ENCODE assay signal across 26 cellular contexts in genomic region chr21:25341981-25342380, GRCh38.
"Had no signal": no experiment of that assay in that cellular context is flagged by ENCODE, and none has a peak within 500 bp of the region (broad histone marks: within the 10 kb centered on the region; RNA-seq: fewer than 3 reads in every experiment).

No MANE protein-coding gene starts in this region.

- H3K27ac Mint-ChIP-seq: dendritic cell treated with granulocyte-macrophage colony-stimulating factor and Interleukin-4, amounts not matched to agents 40 ng/mL and 50 ng/mL, for 4 days; effector memory CD8-positive, alpha-beta T cell; endodermal cell had no signal

- H3K9me3 Mint-ChIP-seq: dendritic cell treated with granulocyte-macrophage colony-stimulating factor and Interleukin-4, amounts not matched to agents 40 ng/mL and 50 ng/mL, for 4 days; endodermal cell had no signal

- H3K27me3 ChIP-seq: colonic mucosa, dorsolateral prefrontal cortex, esophagus muscularis mucosa, esophagus squamous epithelium, foreskin keratinocyte, gastrocnemius medialis, gastroesophageal sphincter, heart left ventricle, hepatocyte had no signal

- H2AFZ ChIP-seq: hepatocyte had no signal

- ATAC-seq: effector memory CD8-positive, alpha-beta T cell; esophagus mucosa; gastrocnemius medialis; gastroesophageal sphincter; heart left ventricle; heart right ventricle had no signal

- H3K4me1 ChIP-seq: colonic mucosa, esophagus muscularis mucosa, esophagus squamous epithelium, gastrocnemius medialis, gastroesophageal sphincter, heart left ventricle, heart right ventricle had no signal

- H3K27ac ChIP-seq: colonic mucosa, coronary artery, dorsolateral prefrontal cortex, epithelial cell of prostate, esophagus muscularis mucosa, esophagus squamous epithelium, foreskin keratinocyte, gastrocnemius medialis, gastroesophageal sphincter, heart left ventricle, heart right ventricle, hepatocyte had no signal

- H3K4me2 ChIP-seq: hepatocyte had no signal

- H3K9me3 ChIP-seq: colonic mucosa, esophagus muscularis mucosa, esophagus squamous epithelium, gastrocnemius medialis had no signal

- H3K36me3 ChIP-seq: colonic mucosa, esophagus muscularis mucosa, esophagus squamous epithelium, gastrocnemius medialis, gastroesophageal sphincter, heart left ventricle, heart right ventricle had no signal

- H3K4me3 ChIP-seq: colonic mucosa, coronary artery, dorsolateral prefrontal cortex, esophagus muscularis mucosa, esophagus squamous epithelium, gastrocnemius medialis, gastroesophageal sphincter, heart left ventricle, heart right ventricle, hepatocyte had no signal

- H3K4me3 Mint-ChIP-seq: dendritic cell treated with granulocyte-macrophage colony-stimulating factor and Interleukin-4, amounts not matched to agents 40 ng/mL and 50 ng/mL, for 4 days; effector memory CD8-positive, alpha-beta T cell; endodermal cell had no signal

- H3K27me3 Mint-ChIP-seq: dendritic cell treated with granulocyte-macrophage colony-stimulating factor and Interleukin-4, amounts not matched to agents 40 ng/mL and 50 ng/mL, for 4 days; effector memory CD8-positive, alpha-beta T cell had no signal

- DNase-seq: colonic mucosa; cortex of kidney; dermis blood vessel endothelial cell; dorsolateral prefrontal cortex; effector CD4-positive, alpha-beta T cell; effector CD8-positive, alpha-beta T cell; effector memory CD4-positive, alpha-beta T cell; effector memory CD8-positive, alpha-beta T cell; endodermal cell; erythroblast; esophagus squamous epithelium; foreskin fibroblast; foreskin keratinocyte; foreskin melanocyte; gastrocnemius medialis; glutamatergic neuron; head of caudate nucleus; heart left ventricle; heart right ventricle had no signal
